In genomic region chr4:84877051-84877833, GRCh38 we compare ENCODE assay signal across 13 cellular contexts.
A peak's percentile ranks its signal among the peaks of the same experiment; 100 is the strongest.
DNase-seq lines count a peak whose midpoint lies in the region; ATAC-seq and TF ChIP-seq lines count a peak whose summit lies in the region.
"Had no signal": no experiment of that assay in that cellular context is flagged by ENCODE, and none has a peak within 500 bp of the region (broad histone marks: within the 10 kb centered on the region; RNA-seq: fewer than 3 reads in every experiment).

No MANE protein-coding gene starts in this region.

- DNase-seq in EL (peak; percentile 45), RPMI7951 (ENCODE audit: low read depth) (peak; percentile 71), epithelial cell of prostate (ENCODE audit: low read depth, low spot score) (no peak), osteoblast (ENCODE audit: insufficient read length, low spot score, missing footprints) (peak; percentile 38), DMS79 (lab: John Stamatoyannopoulos, UW) (no peak)
- DNase-seq: activated gamma-delta T cell treated with Interleukin-2 at 50 U/mL for 16 hours; body of pancreas; heart left ventricle; stimulated activated CD4-positive, alpha-beta T cell treated with anti-CD3 and anti-CD28 coated beads, Interleukin-15, amount 100 ng/mL, for 24 hours had no signal

- peaks cover 10% of the 10 kb centered on the region for H3K79me2 ChIP-seq in osteoblast (ENCODE audit: insufficient read depth, low read length)

- no peaks in the 10 kb centered on the region for H3K9me3 ChIP-seq in osteoblast (ENCODE audit: low read depth, low read length)
- H3K9me3 ChIP-seq: body of pancreas, heart left ventricle, prostate gland had no signal

- H2AFZ ChIP-seq in osteoblast (ENCODE audit: low read length) = no peak overlapping the region

- H3K4me2 ChIP-seq in osteoblast (ENCODE audit: insufficient read depth, low read length) = no peak overlapping the region

- TF ChIP-seq CTCF in osteoblast (IDR thresholded peaks at IDR 0.05; ENCODE audit: extremely low read depth, low read depth, low read length) = no peak

- H3K36me3 ChIP-seq in osteoblast (ENCODE audit: insufficient read depth, low read length) = peaks cover 3% of the 10 kb centered on the region
- H3K36me3 ChIP-seq: prostate gland had no signal

- H3K27me3 ChIP-seq in osteoblast (ENCODE audit: insufficient read depth, low read length) = no peaks in the 10 kb centered on the region
- H3K27me3 ChIP-seq: body of pancreas, heart left ventricle had no signal

- H3K4me3 ChIP-seq in osteoblast (ENCODE audit: insufficient read depth, low read length) = no peak overlapping the region
- H3K4me3 ChIP-seq: body of pancreas, heart left ventricle, prostate gland had no signal

- H3K27ac ChIP-seq in epithelial cell of prostate = peak overlapping the region; percentile 45
- H3K27ac ChIP-seq in osteoblast (ENCODE audit: low read depth, low read length) = peak overlapping the region; percentile 72
- H3K27ac ChIP-seq: body of pancreas, heart left ventricle, prostate gland had no signal

- no peak for ATAC-seq in HG02588 (IDR thresholded peaks at IDR 0.05; ENCODE audit: unreplicated experiment)
- ATAC-seq in HG03139 (IDR thresholded peaks at IDR 0.05; ENCODE audit: unreplicated experiment) = no peak
- no peak for ATAC-seq in HG02870 (IDR thresholded peaks at IDR 0.05; ENCODE audit: unreplicated experiment)
- ATAC-seq: body of pancreas had no signal

- peaks cover 32% of the 10 kb centered on the region for H3K4me1 ChIP-seq in osteoblast (ENCODE audit: insufficient read depth, low read length)
- H3K4me1 ChIP-seq: body of pancreas, prostate gland had no signal

- H4K20me1 ChIP-seq in osteoblast (ENCODE audit: insufficient read depth, low read length) = no peaks in the 10 kb centered on the region

Comparison
In these comparisons a context has a peak if more than half of its experiments do, and no peak if none do; other contexts are left out.
1. DNase-seq: peak in EL (single experiment), RPMI7951 (single experiment) and osteoblast (single experiment); none in epithelial cell of prostate (single experiment) and DMS79 (single experiment).